In the genomic region with DNA sequence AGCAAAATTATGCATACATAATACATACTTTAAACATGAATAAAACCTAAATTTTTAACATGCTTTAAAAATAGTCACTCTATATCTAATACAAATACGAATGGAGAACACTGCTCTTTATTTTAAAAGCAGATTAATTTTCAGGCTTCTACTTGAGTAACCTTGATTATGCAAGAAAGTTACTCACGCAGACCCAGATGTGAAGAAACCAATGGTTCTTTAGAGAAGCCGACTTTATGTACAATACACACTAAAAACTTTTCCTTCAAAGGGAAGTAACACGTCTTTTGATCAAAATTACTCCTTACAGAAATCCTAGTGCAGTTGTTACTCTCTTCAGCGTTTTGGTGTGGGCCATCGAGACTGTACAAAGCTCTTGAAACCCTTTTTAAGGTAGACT, we compare ENCODE assay signal across 30 cellular contexts.
DNase-seq lines count a peak whose midpoint lies in the region; ATAC-seq, FAIRE-seq and TF ChIP-seq lines count a peak whose summit lies in the region.
"Had no signal": no experiment of that assay in that cellular context is flagged by ENCODE, and none has a peak within 500 bp of the region (broad histone marks: within the 10 kb centered on the region; RNA-seq: fewer than 3 reads in every experiment).

No MANE protein-coding gene starts in this region.

- H3K4me3 ChIP-seq in HCT116 (replicated peaks in 1 of 2; ENCODE audit: low read depth in 1 of 2, low read length in 2 of 2): no peak overlapping the region
- H3K4me3 ChIP-seq: esophagus squamous epithelium, gastrocnemius medialis, K562, lung, MG63, mucosa of descending colon, SJCRH30 had no signal

- no peaks in the 10 kb centered on the region for H3K9me3 Mint-ChIP-seq in nephron progenitor cell
- H3K9me3 Mint-ChIP-seq: activated T-helper 1 cell treated with anti-CD3 and anti-CD28 coated beads, Interleukin-12 subunit alpha, Interleukin-12 subunit beta, Interleukin-2, Interleukin-4 antibody, amounts not matched to agents 30 ng/mL and 10 ng/mL and 1 ng/mL, durations not matched to agents 14 hours and 24 hours and 36 hours; natural killer cell; T-cell; type B pancreatic cell had no signal

- peaks cover 2% of the 10 kb centered on the region for H3K4me1 Mint-ChIP-seq in nephron progenitor cell
- H3K4me1 Mint-ChIP-seq: T-cell had no signal

- no peak overlapping the region for H3K4me3 Mint-ChIP-seq in nephron progenitor cell
- H3K4me3 Mint-ChIP-seq: activated T-helper 1 cell treated with anti-CD3 and anti-CD28 coated beads, Interleukin-12 subunit alpha, Interleukin-12 subunit beta, Interleukin-2, Interleukin-4 antibody, amounts not matched to agents 30 ng/mL and 10 ng/mL and 1 ng/mL, durations not matched to agents 14 hours and 24 hours and 36 hours; natural killer cell; T-cell; type B pancreatic cell had no signal

- intact Hi-C loops in HCT116 (cut with micrococcal nuclease): no loop called here

- no peaks in the 10 kb centered on the region for H3K36me3 ChIP-seq in HCT116 (ENCODE audit: control insufficient read depth in 1 of 2, insufficient read depth in 2 of 2, low read length in 2 of 2)
- H3K36me3 ChIP-seq: MG63, SJCRH30 had no signal

- H3K36me3 Mint-ChIP-seq in nephron progenitor cell (ENCODE audit: low read depth): peaks cover 64% of the 10 kb centered on the region

- CTCF ChIA-PET in HCT116 (lab: Charles Lee): no interaction called here

- BruUV-seq in HCT116 (replicated peaks; lab: Mats Ljungman, UMichigan): TSS peak; percentile 17

- no peak overlapping the region for H3K27ac ChIP-seq in HCT116 (ENCODE audit: low read depth, low read length)
- peak overlapping the region; percentile 56 for H3K27ac ChIP-seq in cingulate gyrus (ENCODE audit: low read depth, low read length)
- peak overlapping the region; percentile 87 for H3K27ac ChIP-seq in temporal lobe (ENCODE audit: low read depth, low read length)
- H3K27ac ChIP-seq: C4-2B, esophagus squamous epithelium, gastrocnemius medialis, SJCRH30 had no signal

- H3K27ac Mint-ChIP-seq in nephron progenitor cell: no peak overlapping the region
- H3K27ac Mint-ChIP-seq: activated T-helper 1 cell treated with anti-CD3 and anti-CD28 coated beads, Interleukin-12 subunit alpha, Interleukin-12 subunit beta, Interleukin-2, Interleukin-4 antibody, amounts not matched to agents 30 ng/mL and 10 ng/mL and 1 ng/mL, durations not matched to agents 14 hours and 24 hours and 36 hours; natural killer cell; T-cell; type B pancreatic cell had no signal

- ATAC-seq in HCT116 (no peak), GM19324 (IDR thresholded peaks at IDR 0.05; ENCODE audit: low FRiP score, unreplicated experiment) (no peak)
- ATAC-seq: gastrocnemius medialis, K562, mucosa of descending colon, natural killer cell, T-cell had no signal

- H3K79me2 ChIP-seq in HCT116 (ENCODE audit: insufficient read depth, low read length): no peaks in the 10 kb centered on the region

- DNase-seq in HCT116 (ENCODE audit: low read depth, low spot score) (no peak), NOMO-1 treated with dmso at 0.1 percent for 144 hours (lab: John Stamatoyannopoulos, UW; ENCODE audit: unreplicated experiment) (peak; percentile 19), frontal cortex (ENCODE audit: low spot score in 2 of 2) (no peak), nephron progenitor cell (no peak)
- DNase-seq: activated CD4-positive, alpha-beta T cell treated with anti-CD3 and anti-CD28 coated beads, Interleukin-2, amount 50 U/mL, for 48 hours; activated naive CD4-positive, alpha-beta T cell treated with Interleukin-2 at 50 U/mL for 16 hours; cerebellar nuclear complex; esophagus squamous epithelium; gastrocnemius medialis; kidney glomerular epithelial cell; MG63; mucosa of descending colon; natural killer cell; NCI-H1436 treated with DMSO at 0.1 percent for 48 hours; NCI-H2081 treated with DMSO at 0.1 percent for 48 hours; NCI-H226; NCI-H526 treated with DMSO at 0.1 percent for 48 hours; NK-92 treated with Interleukin-12 subunit alpha and Interleukin-12 subunit beta, amount 100 ng/mL, for 24 hours; SJCRH30; stimulated activated CD4-positive, alpha-beta T cell treated with anti-CD3 and anti-CD28 coated beads, Interleukin-4, amount 100 ng/mL, for 24 hours; T-cell had no signal

- POLR2A ChIA-PET in HCT116 (lab: Charles Lee): no interaction called here

- TF ChIP-seq POLR2A in HCT116 (IDR thresholded peaks at IDR 0.05; ENCODE audit: borderline replicate concordance, extremely low read depth, insufficient read depth, insufficient read length): no peak

- TF ChIP-seq CTCF in HCT116 (IDR thresholded peaks at IDR 0.05 in 2 of 3, conservative IDR thresholded peaks at IDR 0.05 in 1 of 3; ENCODE audit: borderline replicate concordance in 1 of 3, insufficient read depth in 1 of 3, low read depth in 2 of 3, low read length in 2 of 3) (no peak), nephron progenitor cell (IDR thresholded peaks at IDR 0.05) (no peak)

- H3K27me3 Mint-ChIP-seq in nephron progenitor cell (ENCODE audit: low read depth, poor library complexity): no peaks in the 10 kb centered on the region
- H3K27me3 Mint-ChIP-seq: T-cell, type B pancreatic cell had no signal

- H3K9me2 ChIP-seq in HCT116 (ENCODE audit: insufficient read depth): no peaks in the 10 kb centered on the region

- RAD21 ChIA-PET in HCT116 (lab: Charles Lee; ENCODE audit: low non-redundant PET in 1 of 2, low total read pairs in 2 of 2, uncharacterized antibody in 2 of 2, unreplicated experiment in 2 of 2): no interaction called here

- no peak overlapping the region for H3K9ac ChIP-seq in HCT116 (ENCODE audit: low read length)

- no peaks in the 10 kb centered on the region for H3K4me1 ChIP-seq in HCT116 (ENCODE audit: control insufficient read depth in 1 of 2, insufficient read depth in 2 of 2, low read length in 2 of 2)
- H3K4me1 ChIP-seq: esophagus squamous epithelium had no signal

- no peaks in the 10 kb centered on the region for H3K9me3 ChIP-seq in HCT116 (ENCODE audit: control insufficient read depth in 1 of 2, insufficient read depth in 1 of 2, low read depth in 1 of 2, low read length in 2 of 2)
- H3K9me3 ChIP-seq: esophagus squamous epithelium, gastrocnemius medialis, MG63, mucosa of descending colon, SJCRH30 had no signal

- TF ChIP-seq RAD21 in HCT116 (IDR thresholded peaks at IDR 0.05; ENCODE audit: low read depth): no peak

- H3K4me2 ChIP-seq in HCT116 (ENCODE audit: low read length): no peak overlapping the region

- H2AFZ ChIP-seq in HCT116 (ENCODE audit: low read depth, low read length, poor library complexity, severe bottlenecking): no peak overlapping the region

- no peaks in the 10 kb centered on the region for H4K20me1 ChIP-seq in HCT116 (ENCODE audit: insufficient read depth)

- FAIRE-seq in frontal cortex (lab: Jason Lieb, UNC): no peak
- FAIRE-seq: HTR-8/SVneo, K562 had no signal

- H3K27me3 ChIP-seq in HCT116 (ENCODE audit: insufficient read depth, low read length): no peaks in the 10 kb centered on the region
- H3K27me3 ChIP-seq: esophagus squamous epithelium, gastrocnemius medialis, MG63, SJCRH30 had no signal

TF ChIP-seq in HCT116, 20 proteins besides CTCF, POLR2A, EP300 and RAD21:
- TF ChIP-seq SP1 (IDR thresholded peaks at IDR 0.05; ENCODE audit: low read depth) (no peak), EGR1 (IDR thresholded peaks at IDR 0.05; ENCODE audit: low read depth) (no peak), SIN3A (IDR thresholded peaks at IDR 0.05; ENCODE audit: low read depth) (no peak), SRF (IDR thresholded peaks at IDR 0.05; ENCODE audit: low read depth) (no peak), ZNF274 (IDR thresholded peaks at IDR 0.05; ENCODE audit: low read depth, low read length) (no peak), YY1 (IDR thresholded peaks at IDR 0.05; ENCODE audit: extremely low read depth, insufficient replicate concordance, low read depth, low read length) (no peak), EZH2phosphoT487 (IDR thresholded peaks at IDR 0.05; ENCODE audit: borderline replicate concordance) (no peak), POLR2AphosphoS5 (IDR thresholded peaks at IDR 0.05; ENCODE audit: low read depth, low read length) (no peak), CEBPB (IDR thresholded peaks at IDR 0.05; ENCODE audit: low read depth) (no peak), FOSL1 (IDR thresholded peaks at IDR 0.05; ENCODE audit: low read depth) (no peak)
